ENCODE assay signal across 7 cellular contexts in genomic region chr20:44106615-44107014, GRCh38.
"Had no signal": no experiment of that assay in that cellular context is flagged by ENCODE, and none has a peak within 500 bp of the region (broad histone marks: within the 10 kb centered on the region; RNA-seq: fewer than 3 reads in every experiment).

No MANE protein-coding gene starts in this region.

- H3K9ac ChIP-seq: GM23248 had no signal

- H3K36me3 ChIP-seq: HAP-1 had no signal

- H3K27ac Mint-ChIP-seq: IgD-negative memory B cell had no signal

- H3K27ac ChIP-seq: GM23248 had no signal

- DNase-seq: GM23248, GOT3, H7, KBM-7 had no signal

- H3K4me3 ChIP-seq: GM23248, HAP-1 had no signal

- H3K9me3 ChIP-seq: HAP-1 had no signal

- H3K4me1 Mint-ChIP-seq: IgD-negative memory B cell had no signal

- H3K4me1 ChIP-seq: HAP-1 had no signal

- H3K36me3 Mint-ChIP-seq: IgD-negative memory B cell had no signal

- ATAC-seq: HCT116 had no signal
